Comparison of ENCODE assay signal across 14 cellular contexts in the genomic region with DNA sequence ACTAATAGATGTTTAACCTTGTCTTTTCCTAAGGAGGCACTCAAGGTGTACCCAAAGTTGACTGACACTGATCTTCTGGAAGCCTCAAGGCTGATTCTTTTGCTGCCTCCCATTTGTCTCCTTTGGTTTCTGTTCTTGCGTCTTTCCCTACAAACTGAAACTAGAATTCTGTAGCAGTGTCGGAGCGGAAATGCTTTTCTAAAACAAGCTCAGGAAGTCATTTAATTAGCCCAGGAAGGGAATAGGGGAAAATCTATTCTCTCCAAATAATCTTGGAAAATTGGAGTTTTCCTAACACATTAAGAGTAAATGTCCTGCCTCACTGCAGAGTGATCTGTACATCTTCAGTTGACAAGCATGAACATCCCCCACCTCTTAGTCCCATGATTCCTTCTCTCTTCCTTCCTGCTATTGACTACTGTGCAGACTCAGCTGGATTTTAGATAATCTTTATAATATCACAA.
DNase-seq lines count a peak whose midpoint lies in the region; ATAC-seq and TF ChIP-seq lines count a peak whose summit lies in the region.
"Had no signal": no experiment of that assay in that cellular context is flagged by ENCODE, and none has a peak within 500 bp of the region (broad histone marks: within the 10 kb centered on the region; RNA-seq: fewer than 3 reads in every experiment).

No MANE protein-coding gene starts in this region.

- H3F3A ChIP-seq in OCI-LY1 (ENCODE audit: insufficient read depth, low read length) (no peaks in the 10 kb centered on the region), neural cell (ENCODE audit: insufficient read depth, low read length, poor library complexity, severe bottlenecking) (peaks cover 12% of the 10 kb centered on the region)

- no peak for TF ChIP-seq CTCF in CD8-positive, alpha-beta T cell (IDR thresholded peaks at IDR 0.05)
- no peak for TF ChIP-seq CTCF in OCI-LY1 (IDR thresholded peaks at IDR 0.05; ENCODE audit: low read length)
- TF ChIP-seq CTCF in esophagus muscularis mucosa (IDR thresholded peaks at IDR 0.05): no peak
- no peak for TF ChIP-seq CTCF in neural cell (IDR thresholded peaks at IDR 0.05; ENCODE audit: poor library complexity, severe bottlenecking)
- TF ChIP-seq CTCF in coronary artery (IDR thresholded peaks at IDR 0.05): no peak

- H3K9ac ChIP-seq in OCI-LY1 (ENCODE audit: low read length) (no peak overlapping the region; the same call in 1 of the 2 replicates), neural cell (ENCODE audit: low read length) (peak overlapping the region; percentile 73)

- H3K9me2 ChIP-seq in OCI-LY1 (ENCODE audit: low read depth, low read length): no peaks in the 10 kb centered on the region
- H3K9me2 ChIP-seq in neural cell (ENCODE audit: insufficient read depth, low read length): no peaks in the 10 kb centered on the region

- peaks cover 38% of the 10 kb centered on the region for H3K4me1 Mint-ChIP-seq in CD8-positive, alpha-beta T cell (ENCODE audit: low read depth)

- peaks cover 42% of the 10 kb centered on the region for H3K36me3 Mint-ChIP-seq in CD8-positive, alpha-beta T cell

- H3K79me2 ChIP-seq in OCI-LY1 (ENCODE audit: insufficient read depth, low read length): no peaks in the 10 kb centered on the region
- H3K79me2 ChIP-seq in neural cell (replicated peaks; ENCODE audit: insufficient read depth, low read length): no peaks in the 10 kb centered on the region

- TF ChIP-seq EP300 in esophagus muscularis mucosa (IDR thresholded peaks at IDR 0.05): no peak
- peak; percentile 65 for TF ChIP-seq EP300 in neural cell (conservative IDR thresholded peaks at IDR 0.05; ENCODE audit: poor library complexity, severe bottlenecking)

- CTCF ChIA-PET in CD8-positive, alpha-beta T cell (lab: Charles Lee): no interaction called here

- H3K27ac Mint-ChIP-seq in CD8-positive, alpha-beta T cell: peak overlapping the region; percentile 88

- POLR2A ChIA-PET in CD8-positive, alpha-beta T cell (lab: Charles Lee): no interaction called here

- H3K9me3 Mint-ChIP-seq in CD8-positive, alpha-beta T cell: no peaks in the 10 kb centered on the region

- no peak for ATAC-seq in CD8-positive, alpha-beta T cell
- ATAC-seq: mucosa of descending colon; stimulated activated naive CD8-positive, alpha-beta T cell treated with anti-CD3 and anti-CD28 coated beads, Interleukin-15, Interleukin-2, amounts not matched to agents 100 U/mL and 50 U/mL, for 24 hours had no signal

- intact Hi-C loops in CD8-positive, alpha-beta T cell (cut with DNase I, micrococcal nuclease): loop anchor here in 1 of 2 experiments (10.0 kb wide), 1 partner anchor 944 kb away; no protein-coding TSS in a partner anchor
- intact Hi-C loops in esophagus muscularis mucosa (cut with DNase I): no loop called here

- 77% methylated on average over 3 of the region's 3 CpGs for WGBS in esophagus muscularis mucosa

- H3K4me1 ChIP-seq in CD8-positive, alpha-beta T cell (ENCODE audit: insufficient read depth, low read length): peaks cover 22% of the 10 kb centered on the region
- H3K4me1 ChIP-seq in OCI-LY1 (ENCODE audit: insufficient read depth, low read length, severe bottlenecking) (peaks cover 85% of the 10 kb centered on the region), esophagus muscularis mucosa (peaks cover 16 to 28% (median 25%) of the 10 kb centered on the region in 4 donors)

- no peak overlapping the region for H3K4me3 Mint-ChIP-seq in CD8-positive, alpha-beta T cell

- peak; percentile 27 for TF ChIP-seq RAD21 in neural cell (conservative IDR thresholded peaks at IDR 0.05)

- no peaks in the 10 kb centered on the region for H3K27me3 Mint-ChIP-seq in CD8-positive, alpha-beta T cell (ENCODE audit: low read depth)

- DNase-seq in CD8-positive, alpha-beta T cell: no peak
- no peak for DNase-seq in esophagus muscularis mucosa (ENCODE audit: extremely low spot score)
- DNase-seq in germinal center (ENCODE audit: low spot score): no peak
- DNase-seq in NCI-H2227 (lab: John Stamatoyannopoulos, UW; ENCODE audit: unreplicated experiment): no peak
- DNase-seq in RKO (ENCODE audit: low spot score): no peak
- no peak for DNase-seq in coronary artery (ENCODE audit: low spot score)
- DNase-seq: cerebellar nuclear complex; mucosa of descending colon; NCI-H1092; NCI-H69; stimulated activated CD4-positive, alpha-beta T cell treated with anti-CD3 and anti-CD28 coated beads, Interleukin-15, amount 100 ng/mL, for 24 hours; stimulated activated naive CD8-positive, alpha-beta T cell treated with anti-CD3 and anti-CD28 coated beads, Interleukin-15, Interleukin-2, amounts not matched to agents 100 U/mL and 50 U/mL, for 24 hours had no signal

- H3K9me3 ChIP-seq in CD8-positive, alpha-beta T cell (ENCODE audit: low read length): no peaks in the 10 kb centered on the region
- H3K9me3 ChIP-seq in OCI-LY1 (ENCODE audit: low read length) (no peaks in the 10 kb centered on the region), esophagus muscularis mucosa (no peaks in the 10 kb centered on the region), neural cell (ENCODE audit: low read length) (no peaks in the 10 kb centered on the region)
- H3K9me3 ChIP-seq: mucosa of descending colon had no signal

- no peak overlapping the region for H3K27ac ChIP-seq in CD8-positive, alpha-beta T cell (ENCODE audit: low read depth, low read length)
- H3K27ac ChIP-seq in OCI-LY1 (ENCODE audit: low read depth, low read length, poor library complexity, severe bottlenecking): peak overlapping the region; percentile 99
- peak overlapping the region; percentile 5 to 41 (median 24) for H3K27ac ChIP-seq in esophagus muscularis mucosa (replicated peaks in 1 of 4)
- peak overlapping the region; percentile 98 for H3K27ac ChIP-seq in neural cell (ENCODE audit: low read length)
- peak overlapping the region in 1 of 2 donors; percentile 9 for H3K27ac ChIP-seq in coronary artery

- no peak for TF ChIP-seq POLR2A in esophagus muscularis mucosa (IDR thresholded peaks at IDR 0.05; ENCODE audit: low read depth)

- H3K4me2 ChIP-seq in OCI-LY1 (ENCODE audit: low read length) (peak overlapping the region; percentile 1; the same call in 1 of the 2 replicates), neural cell (ENCODE audit: low read length) (peak overlapping the region; percentile 94)

- H4K20me1 ChIP-seq in OCI-LY1 (ENCODE audit: insufficient read depth, low read length) (no peaks in the 10 kb centered on the region), neural cell (ENCODE audit: insufficient read depth) (no peaks in the 10 kb centered on the region)

- no peaks in the 10 kb centered on the region for H3K27me3 ChIP-seq in CD8-positive, alpha-beta T cell (ENCODE audit: insufficient read depth, low read length)
- H3K27me3 ChIP-seq in OCI-LY1 (ENCODE audit: insufficient read depth, low read length) (no peaks in the 10 kb centered on the region), esophagus muscularis mucosa (no peaks in the 10 kb centered on the region), neural cell (ENCODE audit: insufficient read depth, low read depth, low read length) (no peaks in the 10 kb centered on the region)

- H3K36me3 ChIP-seq in CD8-positive, alpha-beta T cell (ENCODE audit: insufficient read depth, low read length): no peaks in the 10 kb centered on the region
- H3K36me3 ChIP-seq in OCI-LY1 (ENCODE audit: insufficient read depth, low read length): no peaks in the 10 kb centered on the region
- peaks cover 0 to 52% (median 18%) of the 10 kb centered on the region in 4 donors for H3K36me3 ChIP-seq in esophagus muscularis mucosa
- no peaks in the 10 kb centered on the region for H3K36me3 ChIP-seq in neural cell (ENCODE audit: insufficient read depth, low read length)

- no peak overlapping the region for H3K4me3 ChIP-seq in CD8-positive, alpha-beta T cell (ENCODE audit: low read depth, low read length)
- H3K4me3 ChIP-seq in OCI-LY1 (ENCODE audit: low read depth, low read length, poor library complexity, severe bottlenecking) (no peak overlapping the region), esophagus muscularis mucosa (no peak overlapping the region), neural cell (ENCODE audit: low read length) (peak overlapping the region; percentile 58), coronary artery (no peak overlapping the region)
- H3K4me3 ChIP-seq: mucosa of descending colon had no signal

- no peak overlapping the region for H2AFZ ChIP-seq in OCI-LY1 (ENCODE audit: low read length)
- no peak overlapping the region for H2AFZ ChIP-seq in neural cell (ENCODE audit: low read depth, low read length)

TF ChIP-seq in neural cell, 6 proteins besides CTCF, POLR2A, EP300 and RAD21:
- TF ChIP-seq MXI1 (conservative IDR thresholded peaks at IDR 0.05; ENCODE audit: poor library complexity, severe bottlenecking) (no peak), POLR2AphosphoS5 (IDR thresholded peaks at IDR 0.05) (peak; percentile 57)
- TF ChIP-seq, protein P1, sequence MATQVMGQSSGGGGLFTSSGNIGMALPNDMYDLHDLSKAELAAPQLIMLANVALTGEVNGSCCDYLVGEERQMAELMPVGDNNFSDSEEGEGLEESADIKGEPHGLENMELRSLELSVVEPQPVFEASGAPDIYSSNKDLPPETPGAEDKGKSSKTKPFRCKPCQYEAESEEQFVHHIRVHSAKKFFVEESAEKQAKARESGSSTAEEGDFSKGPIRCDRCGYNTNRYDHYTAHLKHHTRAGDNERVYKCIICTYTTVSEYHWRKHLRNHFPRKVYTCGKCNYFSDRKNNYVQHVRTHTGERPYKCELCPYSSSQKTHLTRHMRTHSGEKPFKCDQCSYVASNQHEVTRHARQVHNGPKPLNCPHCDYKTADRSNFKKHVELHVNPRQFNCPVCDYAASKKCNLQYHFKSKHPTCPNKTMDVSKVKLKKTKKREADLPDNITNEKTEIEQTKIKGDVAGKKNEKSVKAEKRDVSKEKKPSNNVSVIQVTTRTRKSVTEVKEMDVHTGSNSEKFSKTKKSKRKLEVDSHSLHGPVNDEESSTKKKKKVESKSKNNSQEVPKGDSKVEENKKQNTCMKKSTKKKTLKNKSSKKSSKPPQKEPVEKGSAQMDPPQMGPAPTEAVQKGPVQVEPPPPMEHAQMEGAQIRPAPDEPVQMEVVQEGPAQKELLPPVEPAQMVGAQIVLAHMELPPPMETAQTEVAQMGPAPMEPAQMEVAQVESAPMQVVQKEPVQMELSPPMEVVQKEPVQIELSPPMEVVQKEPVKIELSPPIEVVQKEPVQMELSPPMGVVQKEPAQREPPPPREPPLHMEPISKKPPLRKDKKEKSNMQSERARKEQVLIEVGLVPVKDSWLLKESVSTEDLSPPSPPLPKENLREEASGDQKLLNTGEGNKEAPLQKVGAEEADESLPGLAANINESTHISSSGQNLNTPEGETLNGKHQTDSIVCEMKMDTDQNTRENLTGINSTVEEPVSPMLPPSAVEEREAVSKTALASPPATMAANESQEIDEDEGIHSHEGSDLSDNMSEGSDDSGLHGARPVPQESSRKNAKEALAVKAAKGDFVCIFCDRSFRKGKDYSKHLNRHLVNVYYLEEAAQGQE (IDR thresholded peaks at IDR 0.05; ENCODE audit: borderline replicate concordance): peak; percentile 95
TF ChIP-seq in neural cell: peak in this region for 2.
